In the genomic region with DNA sequence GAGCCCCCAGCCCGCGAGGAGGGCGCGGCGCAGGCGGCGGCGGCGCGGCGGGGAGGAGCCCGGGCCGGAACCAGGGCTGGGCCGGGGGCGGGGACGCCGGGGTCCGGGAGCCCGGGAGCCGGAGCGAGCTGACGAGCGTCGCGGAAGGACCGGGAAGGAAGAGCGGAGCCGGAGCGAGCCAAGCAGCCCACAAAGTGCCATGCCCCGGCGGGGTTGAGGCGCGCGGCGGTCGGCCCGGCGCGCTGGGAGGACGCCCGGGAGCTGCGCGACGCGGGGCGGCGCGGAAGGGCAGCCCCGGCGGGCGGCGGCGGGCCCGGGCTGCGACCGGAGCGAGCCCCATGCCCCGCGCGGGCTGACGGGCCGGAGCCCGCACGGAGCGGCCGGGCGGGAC, we compare ENCODE assay signal across 8 cellular contexts. TPM values are rescaled to one million over a fixed set of nuclear protein-coding genes. Genes with fewer than 3 reads are reported as not detected.
DNase-seq lines count a peak whose midpoint lies in the region; ATAC-seq and TF ChIP-seq lines count a peak whose summit lies in the region.

No MANE protein-coding gene starts in this region.

- peak overlapping the region in 1 of 4 donors; percentile 66 for H3K4me3 Mint-ChIP-seq in CD4-positive, CD25-positive, alpha-beta regulatory T cell
- no peak overlapping the region for H3K4me3 Mint-ChIP-seq in T-helper 2 cell treated with Interferon-gamma antibody and Interleukin-4, amounts not matched to agents 5 μg/mL and 100 μg/mL, for 36 hours

- no peak overlapping the region for H3K4me3 ChIP-seq in CD4-positive, CD25-positive, alpha-beta regulatory T cell (ENCODE audit: low read depth, low read length)
- H3K4me3 ChIP-seq in sigmoid colon: peak overlapping the region; percentile 57 to 96 (median 95)

- peaks cover 0 to 29% (median 16%) of the 10 kb centered on the region in 4 donors for H3K4me1 Mint-ChIP-seq in CD4-positive, CD25-positive, alpha-beta regulatory T cell
- H3K4me1 Mint-ChIP-seq in T-helper 2 cell treated with Interferon-gamma antibody and Interleukin-4, amounts not matched to agents 5 μg/mL and 100 μg/mL, for 36 hours (ENCODE audit: low read depth): peaks cover 13% of the 10 kb centered on the region

- peaks cover 56% of the 10 kb centered on the region for H3K27me3 Mint-ChIP-seq in CD4-positive, CD25-positive, alpha-beta regulatory T cell
- peaks cover 65% of the 10 kb centered on the region for H3K27me3 Mint-ChIP-seq in T-helper 2 cell treated with Interferon-gamma antibody and Interleukin-4, amounts not matched to agents 5 μg/mL and 100 μg/mL, for 36 hours (ENCODE audit: low read depth)

- peaks cover 6% of the 10 kb centered on the region for H3K27me3 ChIP-seq in CD4-positive, CD25-positive, alpha-beta regulatory T cell (ENCODE audit: control insufficient read depth, insufficient read depth, low read length)
- H3K27me3 ChIP-seq in foreskin keratinocyte (no peaks in the 10 kb centered on the region), sigmoid colon (no peaks in the 10 kb centered on the region)

- intact Hi-C loops in sigmoid colon (cut with DNase I): loop anchor here (1.0 to 5.0 kb wide), 4 partner anchors 41 to 118 kb away; no protein-coding TSS in a partner anchor

- TF ChIP-seq CTCF in foreskin keratinocyte (conservative IDR thresholded peaks at IDR 0.05) (no peak), sigmoid colon (IDR thresholded peaks at IDR 0.05) (no peak)

- WGBS in sigmoid colon, 2 donors: 1% methylated on average over 67 of the region's 67 CpGs

- peaks cover 35% of the 10 kb centered on the region for H3K4me1 ChIP-seq in CD4-positive, CD25-positive, alpha-beta regulatory T cell (ENCODE audit: control insufficient read depth, insufficient read depth, low read length, poor library complexity, severe bottlenecking)
- H3K4me1 ChIP-seq in foreskin keratinocyte (no peaks in the 10 kb centered on the region), sigmoid colon (peaks cover 0 to 53% (median 40%) of the 10 kb centered on the region in 4 donors)

- H3K36me3 ChIP-seq in CD4-positive, CD25-positive, alpha-beta regulatory T cell (ENCODE audit: control insufficient read depth, insufficient read depth, low read length): no peaks in the 10 kb centered on the region
- H3K36me3 ChIP-seq in sigmoid colon: peaks cover 0 to 6% (median 0%) of the 10 kb centered on the region in 4 donors

- no peak overlapping the region for H3K27ac Mint-ChIP-seq in CD4-positive, CD25-positive, alpha-beta regulatory T cell
- H3K27ac Mint-ChIP-seq in T-helper 2 cell treated with Interferon-gamma antibody and Interleukin-4, amounts not matched to agents 5 μg/mL and 100 μg/mL, for 36 hours: no peak overlapping the region

- H3K27ac ChIP-seq in CD4-positive, CD25-positive, alpha-beta regulatory T cell (ENCODE audit: insufficient read depth, low read length, poor library complexity, severe bottlenecking): no peak overlapping the region
- no peak overlapping the region for H3K27ac ChIP-seq in foreskin keratinocyte
- peak overlapping the region; percentile 86 to 92 (median 88) for H3K27ac ChIP-seq in sigmoid colon

- peak; percentile 48 to 52 for ATAC-seq in CD4-positive, CD25-positive, alpha-beta regulatory T cell (ENCODE audit: low read depth in 2 of 2)
- ATAC-seq in GM19043 (IDR thresholded peaks at IDR 0.05; ENCODE audit: low read depth, unreplicated experiment) (peak; percentile 31), HG03139 (IDR thresholded peaks at IDR 0.05; ENCODE audit: unreplicated experiment) (peak; percentile 32), foreskin keratinocyte (peak; percentile 53)

- H3K9me3 Mint-ChIP-seq in CD4-positive, CD25-positive, alpha-beta regulatory T cell: no peaks in the 10 kb centered on the region
- H3K9me3 Mint-ChIP-seq in T-helper 2 cell treated with Interferon-gamma antibody and Interleukin-4, amounts not matched to agents 5 μg/mL and 100 μg/mL, for 36 hours: no peaks in the 10 kb centered on the region

- no peak for TF ChIP-seq EP300 in sigmoid colon (IDR thresholded peaks at IDR 0.05)

- H3K36me3 Mint-ChIP-seq in CD4-positive, CD25-positive, alpha-beta regulatory T cell: peaks cover 4% of the 10 kb centered on the region
- H3K36me3 Mint-ChIP-seq in T-helper 2 cell treated with Interferon-gamma antibody and Interleukin-4, amounts not matched to agents 5 μg/mL and 100 μg/mL, for 36 hours (ENCODE audit: low read depth): peaks cover 3% of the 10 kb centered on the region

- TF ChIP-seq POLR2A in sigmoid colon (IDR thresholded peaks at IDR 0.05): no peak

- H3K9me3 ChIP-seq in CD4-positive, CD25-positive, alpha-beta regulatory T cell (ENCODE audit: control insufficient read depth in 2 of 2, low read length in 2 of 2): no peaks in the 10 kb centered on the region
- H3K9me3 ChIP-seq in sigmoid colon: no peaks in the 10 kb centered on the region

- DNase-seq in CD4-positive, CD25-positive, alpha-beta regulatory T cell: peak in 2 of 3 donors; percentile 46 to 55
- peak; percentile 52 for DNase-seq in T-helper 2 cell treated with Interferon-gamma antibody and Interleukin-4, amounts not matched to agents 5 μg/mL and 100 μg/mL, for 36 hours (ENCODE audit: low spot score)
- DNase-seq in foreskin keratinocyte: peak in 1 of 2 donors; percentile 26
- DNase-seq in sigmoid colon: no peak
- DNase-seq in kidney glomerular epithelial cell (lab: John Stamatoyannopoulos, UW): no peak
- DNase-seq in NCI-H2107 treated with DMSO at 0.1 percent for 48 hours (lab: John Stamatoyannopoulos, UW; ENCODE audit: unreplicated experiment): no peak

RNA-seq across cellular contexts. Expression of gene FOXP4, which starts 0.3 kb away (rescaled TPM):
- total RNA-seq in CD4-positive, CD25-positive, alpha-beta regulatory T cell: 9.9 TPM
- under 1 TPM; 0.26 to 0.49 (median 0.33) TPM for polyA plus RNA-seq in CD4-positive, CD25-positive, alpha-beta regulatory T cell
- total RNA-seq in foreskin keratinocyte: 8.2 and 8.8 TPM in 2 replicates
- polyA plus RNA-seq in foreskin keratinocyte: 12.2 and 12.5 TPM in 2 replicates
- 10 to 100 TPM in 1 of 4 donors, 1 to 10 TPM in 3; 4.1 to 14.1 (median 5.8) TPM for total RNA-seq in sigmoid colon
- polyA plus RNA-seq in sigmoid colon: 10 to 100 TPM; 12.7 to 19.5 (median 15.6) TPM

Comparison
In these comparisons a context has a peak if more than half of its experiments do, and no peak if none do; other contexts are left out.
1. DNase-seq: peak in CD4-positive, CD25-positive, alpha-beta regulatory T cell (2 of 3) and T-helper 2 cell treated with Interferon-gamma antibody and Interleukin-4, amounts not matched to agents 5 μg/mL and 100 μg/mL, for 36 hours (single experiment); none in sigmoid colon (single experiment), kidney glomerular epithelial cell (single experiment) and NCI-H2107 treated with DMSO at 0.1 percent for 48 hours (single experiment).
2. H3K27ac ChIP-seq: peak in sigmoid colon (4 of 4); none in CD4-positive, CD25-positive, alpha-beta regulatory T cell (single experiment) and foreskin keratinocyte (single experiment).
3. Peak in every context shown above with its lines, with median percentiles within 50 percentile points of each other: ATAC-seq.